In the genomic region with DNA sequence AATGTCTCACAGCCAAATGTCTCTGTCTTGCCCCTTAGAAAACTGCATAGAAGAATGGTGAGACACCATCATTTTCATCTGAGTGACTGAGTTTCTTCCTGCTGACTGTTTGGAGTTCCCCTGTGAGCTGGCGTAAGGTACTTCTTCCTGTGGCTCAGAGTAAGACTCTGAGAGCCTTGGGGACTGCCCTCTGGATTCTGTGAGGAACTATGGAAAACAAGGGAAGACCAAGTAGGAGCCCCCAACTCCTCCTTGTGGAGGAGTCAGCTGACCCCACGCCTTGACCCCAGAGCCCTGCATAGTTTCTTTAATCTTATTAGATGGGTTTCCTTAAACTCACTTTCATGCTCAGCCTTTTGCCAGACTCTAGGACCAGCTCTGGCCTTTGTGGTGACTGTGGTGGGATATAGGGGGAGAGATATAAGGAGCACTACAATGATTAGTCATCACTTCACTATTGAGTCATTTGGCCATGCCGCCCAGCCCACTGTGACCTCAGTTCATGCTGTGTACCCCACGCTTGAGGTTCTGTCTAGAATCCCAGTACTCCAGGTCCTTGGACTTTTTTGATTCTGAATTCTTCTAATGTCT, we compare ENCODE assay signal across 8 cellular contexts. TPM values are rescaled to one million over a fixed set of nuclear protein-coding genes. Genes with fewer than 3 reads are reported as not detected.
DNase-seq lines count a peak whose midpoint lies in the region; ATAC-seq and TF ChIP-seq lines count a peak whose summit lies in the region.

No MANE protein-coding gene starts in this region.

- DNase-seq in GM12865 (ENCODE audit: low read depth): peak; percentile 89
- no peak for DNase-seq in HCT116 (ENCODE audit: low read depth, low spot score)
- DNase-seq in NCI-H69 (lab: John Stamatoyannopoulos, UW): peak; percentile 16
- peak; percentile 85 for DNase-seq in activated effector memory CD4-positive, alpha-beta T cell treated with anti-CD3 and anti-CD28 coated beads, Interleukin-2, amount 50 U/mL, for 16 hours
- no peak for DNase-seq in NCI-H187 treated with DMSO at 0.1 percent for 48 hours (lab: John Stamatoyannopoulos, UW)
- DNase-seq in AML-193 (lab: John Stamatoyannopoulos, UW): no peak
- DNase-seq in cardiac septum (ENCODE audit: low spot score): no peak

- no peaks in the 10 kb centered on the region for H4K20me1 ChIP-seq in HCT116 (ENCODE audit: insufficient read depth)

- intact Hi-C loops in HCT116 (cut with micrococcal nuclease): no loop called here
- intact Hi-C loops in cardiac septum (cut with DNase I): no loop called here

- CTCF ChIA-PET in HCT116 (lab: Charles Lee): no interaction called here

- H3K9me3 ChIP-seq in HCT116 (ENCODE audit: control insufficient read depth in 1 of 2, insufficient read depth in 1 of 2, low read depth in 1 of 2, low read length in 2 of 2) (no peaks in the 10 kb centered on the region), parathyroid adenoma (ENCODE audit: control insufficient read depth, low read length) (no peaks in the 10 kb centered on the region)

- H3K9me2 ChIP-seq in HCT116 (ENCODE audit: insufficient read depth): no peaks in the 10 kb centered on the region

- peak overlapping the region; percentile 9; the same call in 1 of the 2 replicates for H3K4me3 ChIP-seq in GM12865 (ENCODE audit: low read depth, low read length)
- H3K4me3 ChIP-seq in HCT116 (replicated peaks in 1 of 2; ENCODE audit: low read depth in 1 of 2, low read length in 2 of 2): no peak overlapping the region
- no peak overlapping the region for H3K4me3 ChIP-seq in parathyroid adenoma (ENCODE audit: low read depth, low read length)

- H3K36me3 ChIP-seq in HCT116 (ENCODE audit: control insufficient read depth in 1 of 2, insufficient read depth in 2 of 2, low read length in 2 of 2) (no peaks in the 10 kb centered on the region), parathyroid adenoma (ENCODE audit: control insufficient read depth, insufficient read depth, low read length) (no peaks in the 10 kb centered on the region)

- RAD21 ChIA-PET in HCT116 (lab: Charles Lee; ENCODE audit: low non-redundant PET in 1 of 2, low total read pairs in 2 of 2, uncharacterized antibody in 2 of 2, unreplicated experiment in 2 of 2): no interaction called here

- peak; percentile 58 for ATAC-seq in HCT116

- H2AFZ ChIP-seq in HCT116 (ENCODE audit: low read depth, low read length, poor library complexity, severe bottlenecking) (no peak overlapping the region), parathyroid adenoma (no peak overlapping the region)

- TF ChIP-seq CTCF in GM12865 (IDR thresholded peaks at IDR 0.05; ENCODE audit: insufficient read depth, low read depth, low read length, missing control alignments): no peak
- no peak for TF ChIP-seq CTCF in HCT116 (IDR thresholded peaks at IDR 0.05 in 2 of 3, conservative IDR thresholded peaks at IDR 0.05 in 1 of 3; ENCODE audit: borderline replicate concordance in 1 of 3, insufficient read depth in 1 of 3, low read depth in 2 of 3, low read length in 2 of 3)
- no peak for TF ChIP-seq CTCF in parathyroid adenoma (IDR thresholded peaks at IDR 0.05)

- H3K4me2 ChIP-seq in HCT116 (ENCODE audit: low read length): peak overlapping the region; percentile 28
- H3K4me2 ChIP-seq in parathyroid adenoma (ENCODE audit: low read length): no peak overlapping the region

- peaks cover 3% of the 10 kb centered on the region; the same call in 1 of the 2 replicates for H3K79me2 ChIP-seq in HCT116 (ENCODE audit: insufficient read depth, low read length)
- peaks cover 3% of the 10 kb centered on the region for H3K79me2 ChIP-seq in parathyroid adenoma

- no peak overlapping the region for H3K27ac ChIP-seq in HCT116 (ENCODE audit: low read depth, low read length)
- peak overlapping the region; percentile 43 for H3K27ac ChIP-seq in parathyroid adenoma

- H3K27me3 ChIP-seq in HCT116 (ENCODE audit: insufficient read depth, low read length) (no peaks in the 10 kb centered on the region), parathyroid adenoma (ENCODE audit: control insufficient read depth, insufficient read depth, low read length) (no peaks in the 10 kb centered on the region)

- H3K9ac ChIP-seq in HCT116 (ENCODE audit: low read length) (no peak overlapping the region), parathyroid adenoma (no peak overlapping the region)

- no peak for TF ChIP-seq RAD21 in HCT116 (IDR thresholded peaks at IDR 0.05; ENCODE audit: low read depth)

- POLR2A ChIA-PET in HCT116 (lab: Charles Lee): no interaction called here

- BruUV-seq in HCT116 (replicated peaks; lab: Mats Ljungman, UMichigan): no TSS peak

- TF ChIP-seq POLR2A in HCT116 (IDR thresholded peaks at IDR 0.05; ENCODE audit: borderline replicate concordance, extremely low read depth, insufficient read depth, insufficient read length): no peak

- H3K4me1 ChIP-seq in HCT116 (ENCODE audit: control insufficient read depth in 1 of 2, insufficient read depth in 2 of 2, low read length in 2 of 2): peaks cover 9 to 39% of the 10 kb centered on the region in 2 experiments; a peak in 3 of 4 replicates
- H3K4me1 ChIP-seq in parathyroid adenoma: peaks cover 39% of the 10 kb centered on the region

TF ChIP-seq in HCT116, 20 proteins besides CTCF, POLR2A, EP300 and RAD21:
- TF ChIP-seq TCF7L2 (IDR thresholded peaks at IDR 0.05; ENCODE audit: borderline replicate concordance, extremely low read depth, insufficient read depth, insufficient read length): no peak
- TF ChIP-seq, protein P1, sequence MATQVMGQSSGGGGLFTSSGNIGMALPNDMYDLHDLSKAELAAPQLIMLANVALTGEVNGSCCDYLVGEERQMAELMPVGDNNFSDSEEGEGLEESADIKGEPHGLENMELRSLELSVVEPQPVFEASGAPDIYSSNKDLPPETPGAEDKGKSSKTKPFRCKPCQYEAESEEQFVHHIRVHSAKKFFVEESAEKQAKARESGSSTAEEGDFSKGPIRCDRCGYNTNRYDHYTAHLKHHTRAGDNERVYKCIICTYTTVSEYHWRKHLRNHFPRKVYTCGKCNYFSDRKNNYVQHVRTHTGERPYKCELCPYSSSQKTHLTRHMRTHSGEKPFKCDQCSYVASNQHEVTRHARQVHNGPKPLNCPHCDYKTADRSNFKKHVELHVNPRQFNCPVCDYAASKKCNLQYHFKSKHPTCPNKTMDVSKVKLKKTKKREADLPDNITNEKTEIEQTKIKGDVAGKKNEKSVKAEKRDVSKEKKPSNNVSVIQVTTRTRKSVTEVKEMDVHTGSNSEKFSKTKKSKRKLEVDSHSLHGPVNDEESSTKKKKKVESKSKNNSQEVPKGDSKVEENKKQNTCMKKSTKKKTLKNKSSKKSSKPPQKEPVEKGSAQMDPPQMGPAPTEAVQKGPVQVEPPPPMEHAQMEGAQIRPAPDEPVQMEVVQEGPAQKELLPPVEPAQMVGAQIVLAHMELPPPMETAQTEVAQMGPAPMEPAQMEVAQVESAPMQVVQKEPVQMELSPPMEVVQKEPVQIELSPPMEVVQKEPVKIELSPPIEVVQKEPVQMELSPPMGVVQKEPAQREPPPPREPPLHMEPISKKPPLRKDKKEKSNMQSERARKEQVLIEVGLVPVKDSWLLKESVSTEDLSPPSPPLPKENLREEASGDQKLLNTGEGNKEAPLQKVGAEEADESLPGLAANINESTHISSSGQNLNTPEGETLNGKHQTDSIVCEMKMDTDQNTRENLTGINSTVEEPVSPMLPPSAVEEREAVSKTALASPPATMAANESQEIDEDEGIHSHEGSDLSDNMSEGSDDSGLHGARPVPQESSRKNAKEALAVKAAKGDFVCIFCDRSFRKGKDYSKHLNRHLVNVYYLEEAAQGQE (IDR thresholded peaks at IDR 0.05; ENCODE audit: low read depth): no peak
- no peak for TF ChIP-seq ZNF274 (IDR thresholded peaks at IDR 0.05; ENCODE audit: low read depth, low read length)
- no peak for TF ChIP-seq CBX3 (IDR thresholded peaks at IDR 0.05; ENCODE audit: low read depth)
- no peak for TF ChIP-seq SP1 (IDR thresholded peaks at IDR 0.05; ENCODE audit: low read depth)
- TF ChIP-seq SRF (IDR thresholded peaks at IDR 0.05; ENCODE audit: low read depth): no peak
- TF ChIP-seq, protein P2, sequence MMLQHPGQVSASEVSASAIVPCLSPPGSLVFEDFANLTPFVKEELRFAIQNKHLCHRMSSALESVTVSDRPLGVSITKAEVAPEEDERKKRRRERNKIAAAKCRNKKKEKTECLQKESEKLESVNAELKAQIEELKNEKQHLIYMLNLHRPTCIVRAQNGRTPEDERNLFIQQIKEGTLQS (IDR thresholded peaks at IDR 0.05): no peak
- no peak for TF ChIP-seq JUND (IDR thresholded peaks at IDR 0.05)
- TF ChIP-seq, protein P3, sequence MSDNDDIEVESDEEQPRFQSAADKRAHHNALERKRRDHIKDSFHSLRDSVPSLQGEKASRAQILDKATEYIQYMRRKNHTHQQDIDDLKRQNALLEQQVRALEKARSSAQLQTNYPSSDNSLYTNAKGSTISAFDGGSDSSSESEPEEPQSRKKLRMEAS (IDR thresholded peaks at IDR 0.05): no peak
- TF ChIP-seq YY1 (IDR thresholded peaks at IDR 0.05; ENCODE audit: extremely low read depth, insufficient replicate concordance, low read depth, low read length): no peak
- TF ChIP-seq EZH2phosphoT487 (IDR thresholded peaks at IDR 0.05; ENCODE audit: borderline replicate concordance): no peak
- TF ChIP-seq ELF1 (IDR thresholded peaks at IDR 0.05; ENCODE audit: borderline replicate concordance, low read depth): no peak
- no peak for TF ChIP-seq EGR1 (IDR thresholded peaks at IDR 0.05; ENCODE audit: low read depth)
- TF ChIP-seq EZH2 (IDR thresholded peaks at IDR 0.05): no peak
- TF ChIP-seq SIN3A (IDR thresholded peaks at IDR 0.05; ENCODE audit: low read depth): no peak
- no peak for TF ChIP-seq POLR2AphosphoS5 (IDR thresholded peaks at IDR 0.05; ENCODE audit: low read depth, low read length)
- TF ChIP-seq, protein P4, sequence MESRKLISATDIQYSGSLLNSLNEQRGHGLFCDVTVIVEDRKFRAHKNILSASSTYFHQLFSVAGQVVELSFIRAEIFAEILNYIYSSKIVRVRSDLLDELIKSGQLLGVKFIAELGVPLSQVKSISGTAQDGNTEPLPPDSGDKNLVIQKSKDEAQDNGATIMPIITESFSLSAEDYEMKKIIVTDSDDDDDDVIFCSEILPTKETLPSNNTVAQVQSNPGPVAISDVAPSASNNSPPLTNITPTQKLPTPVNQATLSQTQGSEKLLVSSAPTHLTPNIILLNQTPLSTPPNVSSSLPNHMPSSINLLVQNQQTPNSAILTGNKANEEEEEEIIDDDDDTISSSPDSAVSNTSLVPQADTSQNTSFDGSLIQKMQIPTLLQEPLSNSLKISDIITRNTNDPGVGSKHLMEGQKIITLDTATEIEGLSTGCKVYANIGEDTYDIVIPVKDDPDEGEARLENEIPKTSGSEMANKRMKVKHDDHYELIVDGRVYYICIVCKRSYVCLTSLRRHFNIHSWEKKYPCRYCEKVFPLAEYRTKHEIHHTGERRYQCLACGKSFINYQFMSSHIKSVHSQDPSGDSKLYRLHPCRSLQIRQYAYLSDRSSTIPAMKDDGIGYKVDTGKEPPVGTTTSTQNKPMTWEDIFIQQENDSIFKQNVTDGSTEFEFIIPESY (IDR thresholded peaks at IDR 0.05; ENCODE audit: extremely low read depth, insufficient replicate concordance, low read length): no peak

RNA-seq across cellular contexts. Expression of a gene that starts 51.8 kb away (rescaled TPM):
- total RNA-seq in HCT116 (2021; ENCODE audit: unreplicated experiment) (28.8 TPM), cardiac septum (11.9 TPM)
- polyA plus RNA-seq in HCT116 (2012): 7.2 and 9.0 TPM in 2 replicates

Comparison
In these comparisons a context has a peak if more than half of its experiments do, and no peak if none do; other contexts are left out.
1. DNase-seq: peak in GM12865 (single experiment), NCI-H69 (single experiment) and activated effector memory CD4-positive, alpha-beta T cell treated with anti-CD3 and anti-CD28 coated beads, Interleukin-2, amount 50 U/mL, for 16 hours (single experiment); none in HCT116 (single experiment), NCI-H187 treated with DMSO at 0.1 percent for 48 hours (single experiment), AML-193 (0 of 2) and cardiac septum (single experiment).